Comparison of ENCODE assay signal across 13 cellular contexts in genomic region chr20:58598271-58599015, GRCh38. TPM values are rescaled to one million over a fixed set of nuclear protein-coding genes. Genes with fewer than 3 reads are reported as not detected.
A peak's percentile ranks its signal among the peaks of the same experiment; 100 is the strongest.
DNase-seq lines count a peak whose midpoint lies in the region; ATAC-seq and TF ChIP-seq lines count a peak whose summit lies in the region.
"Had no signal": no experiment of that assay in that cellular context is flagged by ENCODE, and none has a peak within 500 bp of the region (broad histone marks: within the 10 kb centered on the region; RNA-seq: fewer than 3 reads in every experiment).

No MANE protein-coding gene starts in this region.

- no peak for TF ChIP-seq CTCF in adrenal gland (IDR thresholded peaks at IDR 0.05)
- no peak for TF ChIP-seq CTCF in heart right ventricle (IDR thresholded peaks at IDR 0.05)

- H3K27ac ChIP-seq in adrenal gland, result peak overlapping the region in 1 of 5 donors; percentile 20
- H3K27ac ChIP-seq in heart right ventricle, result peak overlapping the region in 3 of 10 donors; percentile 52 to 72 (median 62)
- H3K27ac ChIP-seq in skeletal muscle tissue (ENCODE audit: low read depth, low read length), result peak overlapping the region; percentile 3

- H3K27me3 ChIP-seq in adrenal gland (no peaks in the 10 kb centered on the region), heart right ventricle (peaks cover 0 to 10% (median 0%) of the 10 kb centered on the region in 7 donors), skeletal muscle tissue (ENCODE audit: control insufficient read depth in 3 of 3, insufficient read depth in 3 of 3, low read length in 3 of 3) (peaks cover 0 to 6% (median 4%) of the 10 kb centered on the region in 3 donors)

- no peak overlapping the region for H3K27ac Mint-ChIP-seq in activated T-cell treated with anti-CD3 and anti-CD28 coated beads, Interleukin-2, amount 50 U/mL, for 24 hours
- H3K27ac Mint-ChIP-seq: IgD-negative memory B cell had no signal

- H3K9me3 Mint-ChIP-seq in activated T-cell treated with anti-CD3 and anti-CD28 coated beads, Interleukin-2, amount 50 U/mL, for 24 hours, result peaks cover under 1% of the 10 kb centered on the region
- H3K9me3 Mint-ChIP-seq: activated naive CD8-positive, alpha-beta T cell treated with anti-CD3 and anti-CD28 coated beads, Interleukin-2, amount 10 ng/mL, durations not matched to agents 7 days and 5 days had no signal

- H3K4me1 Mint-ChIP-seq in activated T-cell treated with anti-CD3 and anti-CD28 coated beads, Interleukin-2, amount 50 U/mL, for 24 hours (ENCODE audit: low read depth), result no peaks in the 10 kb centered on the region
- H3K4me1 Mint-ChIP-seq: activated naive CD8-positive, alpha-beta T cell treated with anti-CD3 and anti-CD28 coated beads, Interleukin-2, amount 10 ng/mL, durations not matched to agents 7 days and 5 days; IgD-negative memory B cell had no signal

- H3K4me3 Mint-ChIP-seq in activated T-cell treated with anti-CD3 and anti-CD28 coated beads, Interleukin-2, amount 50 U/mL, for 24 hours, result no peak overlapping the region
- H3K4me3 Mint-ChIP-seq: activated naive CD8-positive, alpha-beta T cell treated with anti-CD3 and anti-CD28 coated beads, Interleukin-2, amount 10 ng/mL, durations not matched to agents 7 days and 5 days; IgD-negative memory B cell had no signal

- DNase-seq in ELR (ENCODE audit: low read depth) (peak; percentile 27), adrenal gland (peak in 6 of 7 donors; percentile 19 to 77 (median 56)), heart right ventricle (peak in 1 of 2 donors; percentile 48), amniotic stem cell (lab: John Stamatoyannopoulos, UW) (no peak), NCI-H2081 treated with DMSO at 0.1 percent for 48 hours (lab: John Stamatoyannopoulos, UW) (no peak)
- DNase-seq in activated T-cell treated with anti-CD3 and anti-CD28 coated beads, Interleukin-2, amount 50 U/mL, for 24 hours, result no peak
- DNase-seq: activated naive CD8-positive, alpha-beta T cell treated with anti-CD3 and anti-CD28 coated beads, Interleukin-2, amount 10 ng/mL, durations not matched to agents 7 days and 5 days; COR-L47; T1000 had no signal

- H3K36me3 ChIP-seq in adrenal gland (replicated peaks in 1 of 2) (no peaks in the 10 kb centered on the region), heart right ventricle (no peaks in the 10 kb centered on the region), skeletal muscle tissue (ENCODE audit: control insufficient read depth in 3 of 3, insufficient read depth in 3 of 3, low read length in 3 of 3) (no peaks in the 10 kb centered on the region)

- WGBS in adrenal gland, 4 donors, result 53 to 62% (median 59%) methylated on average over 5 of the region's 5 CpGs
- WGBS in heart right ventricle, 2 donors, result 63 to 64% methylated on average over 5 of the region's 5 CpGs

- H3K9ac ChIP-seq in skeletal muscle tissue (ENCODE audit: low read depth in 1 of 3, low read length in 3 of 3), result no peak overlapping the region

- H3K27me3 Mint-ChIP-seq in activated T-cell treated with anti-CD3 and anti-CD28 coated beads, Interleukin-2, amount 50 U/mL, for 24 hours, result peaks cover 3% of the 10 kb centered on the region

- intact Hi-C loops in adrenal gland (cut with DNase I), result no loop called here
- intact Hi-C loops in heart right ventricle (cut with DNase I), result loop anchor here in 1 of 10 donors (10.0 kb wide), 1 partner anchor 64 kb away; no protein-coding TSS in a partner anchor

- H3K4me1 ChIP-seq in adrenal gland (replicated peaks in 1 of 2) (no peaks in the 10 kb centered on the region), heart right ventricle (peaks cover 0 to 14% (median 0%) of the 10 kb centered on the region in 9 donors), skeletal muscle tissue (ENCODE audit: control insufficient read depth in 3 of 3, insufficient read depth in 3 of 3, low read length in 3 of 3) (peaks cover 10 to 22% (median 11%) of the 10 kb centered on the region in 3 donors)

- H3K4me3 ChIP-seq in adrenal gland (no peak overlapping the region), heart right ventricle (no peak overlapping the region), skeletal muscle tissue (ENCODE audit: low read length in 3 of 3) (no peak overlapping the region)
- H3K4me3 ChIP-seq: smooth muscle cell had no signal

- no peaks in the 10 kb centered on the region for H3K36me3 Mint-ChIP-seq in activated T-cell treated with anti-CD3 and anti-CD28 coated beads, Interleukin-2, amount 50 U/mL, for 24 hours (ENCODE audit: low read depth)
- H3K36me3 Mint-ChIP-seq: activated naive CD8-positive, alpha-beta T cell treated with anti-CD3 and anti-CD28 coated beads, Interleukin-2, amount 10 ng/mL, durations not matched to agents 7 days and 5 days; IgD-negative memory B cell had no signal

- ATAC-seq in heart right ventricle, result peak; percentile 26 to 73 (median 51)
- ATAC-seq in GM19452 (IDR thresholded peaks at IDR 0.05; ENCODE audit: unreplicated experiment), result no peak

- no peaks in the 10 kb centered on the region for H3K9me3 ChIP-seq in adrenal gland (replicated peaks in 1 of 3)
- H3K9me3 ChIP-seq in heart right ventricle, result peaks cover 0 to 11% (median 0%) of the 10 kb centered on the region in 11 donors
- H3K9me3 ChIP-seq in skeletal muscle tissue (ENCODE audit: control insufficient read depth in 3 of 3, low read length in 3 of 3), result peaks cover 0 to 6% (median 0%) of the 10 kb centered on the region in 3 donors

- TF ChIP-seq POLR2A in adrenal gland (IDR thresholded peaks at IDR 0.05), result no peak

RNA-seq across cellular contexts. Expression of gene STX16, which starts 52.6 kb away (rescaled TPM):
- 10 to 100 TPM; 29.3 to 65.2 (median 43.6) TPM for total RNA-seq in adrenal gland
- polyA plus RNA-seq in adrenal gland, result 100 to 1,000 TPM in 1 of 3 donors, 10 to 100 TPM in 2; 33.4 to 134 (median 82.5) TPM
- total RNA-seq in heart right ventricle, result 10 to 100 TPM; 25.3 to 33.9 (median 27.0) TPM
- polyA plus RNA-seq in heart right ventricle, result 10 to 100 TPM; 17.1 to 57.6 TPM
- 32.4 TPM for total RNA-seq in skeletal muscle tissue

Comparison
In these comparisons a context has a peak if more than half of its experiments do, and no peak if none do; other contexts are left out.
1. DNase-seq: peak in ELR (single experiment) and adrenal gland (6 of 7); none in amniotic stem cell (single experiment), activated T-cell treated with anti-CD3 and anti-CD28 coated beads, Interleukin-2, amount 50 U/mL, for 24 hours (single experiment) and NCI-H2081 treated with DMSO at 0.1 percent for 48 hours (single experiment).